ENCODE assay signal across 1 cellular context in the genomic region with DNA sequence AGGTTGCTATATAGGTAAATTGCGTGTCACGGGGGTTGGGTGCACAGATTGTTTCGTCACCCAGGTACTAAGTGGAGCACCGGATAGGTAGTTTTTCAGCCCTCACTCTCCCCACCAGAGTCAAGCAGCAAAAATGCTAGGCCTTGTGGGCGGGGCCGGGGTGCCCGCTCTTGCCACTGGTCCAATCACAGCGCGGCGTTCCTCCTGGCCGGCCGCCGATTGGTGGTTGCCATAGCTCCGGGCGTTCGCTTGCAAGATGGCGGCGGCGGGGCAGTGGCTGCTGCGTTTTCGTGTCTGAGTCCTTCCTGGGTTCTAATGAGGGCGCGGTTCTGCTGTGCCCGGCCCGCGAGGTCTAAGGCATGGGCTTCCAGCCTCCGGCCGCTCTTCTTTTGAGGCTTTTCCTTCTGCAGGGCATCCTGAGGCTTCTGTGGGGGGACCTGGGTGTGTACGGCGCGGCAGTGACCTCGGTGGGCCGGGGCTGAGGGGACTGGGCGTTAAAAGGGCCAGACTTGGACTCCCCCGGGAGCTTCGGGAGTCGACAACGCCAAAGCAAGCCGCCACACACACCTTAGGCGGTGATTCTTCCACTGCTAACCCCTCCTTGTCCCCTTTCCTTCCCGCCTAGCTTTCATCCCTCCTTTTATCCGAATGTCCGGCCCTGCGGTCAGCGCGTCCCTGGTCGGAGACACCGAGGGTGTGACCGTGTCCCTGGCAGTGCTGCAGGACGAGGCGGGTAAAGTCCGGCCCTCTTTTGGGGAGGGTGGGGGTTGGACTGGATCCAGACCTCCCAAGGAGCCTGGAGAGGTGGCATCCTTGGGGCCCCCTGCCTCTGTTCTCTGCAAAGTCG.
TF ChIP-seq lines count a peak whose summit lies in the region.

Gene TCTN2, plus strand, starts transcription at position 232 of the 847 bp plus-strand sequence. Its CDS starts 128 bp downstream, at position 360.

TF ChIP-seq in GM12878, 131 proteins besides CTCF, POLR2A, EP300 and RAD21 (continued from another document and continues in another):
- TF ChIP-seq SIN3A (IDR thresholded peaks at IDR 0.05; ENCODE audit: low read depth, low read length) (peak; percentile 87), ZNF24 (IDR thresholded peaks at IDR 0.05) (no peak), EED (IDR thresholded peaks at IDR 0.05; ENCODE audit: low read depth) (no peak), SPI1 (IDR thresholded peaks at IDR 0.05; ENCODE audit: borderline replicate concordance, insufficient read depth, low read depth, low read length) (no peak), RUNX3 (IDR thresholded peaks at IDR 0.05; ENCODE audit: low read length) (0 out of 2 replicates have a peak, but pooled peaks have one; percentile 4), NFYA (IDR thresholded peaks at IDR 0.05; ENCODE audit: borderline replicate concordance, low read depth, low read length) (no peak), ATF7 (IDR thresholded peaks at IDR 0.05; ENCODE audit: low read depth) (no peak), BCL11A (IDR thresholded peaks at IDR 0.05; ENCODE audit: low read depth, low read length) (no peak), ZNF274 (IDR thresholded peaks at IDR 0.05; ENCODE audit: insufficient read depth, insufficient read length) (no peak), TCF3 (IDR thresholded peaks at IDR 0.05; ENCODE audit: borderline replicate concordance, insufficient read depth, low read depth, low read length) (no peak), HDGF (IDR thresholded peaks at IDR 0.05) (no peak), ELK1 (IDR thresholded peaks at IDR 0.05; ENCODE audit: low read depth, low read length) (no peak), SRF (IDR thresholded peaks at IDR 0.05; ENCODE audit: low read depth in 2 of 2, low read length in 2 of 2) (no peak), JUNB (IDR thresholded peaks at IDR 0.05) (no peak), MTA3 (IDR thresholded peaks at IDR 0.05; ENCODE audit: borderline replicate concordance, low read length) (no peak), USF1 (IDR thresholded peaks at IDR 0.05; ENCODE audit: borderline replicate concordance, extremely low read length, insufficient read depth, low read depth, low read length) (no peak), IRF4 (IDR thresholded peaks at IDR 0.05; ENCODE audit: low read depth, low read length) (no peak), NRF1 (conservative IDR thresholded peaks at IDR 0.05; ENCODE audit: low read depth, low read length) (no peak), IKZF1 (conservative IDR thresholded peaks at IDR 0.05) (no peak), WRNIP1 (IDR thresholded peaks at IDR 0.05; ENCODE audit: borderline replicate concordance, low read depth, low read length) (no peak), CREB1 (IDR thresholded peaks at IDR 0.05; ENCODE audit: low read depth) (no peak), E4F1 (IDR thresholded peaks at IDR 0.05; ENCODE audit: borderline replicate concordance, partially characterized antibody) (no peak), RBBP5 (conservative IDR thresholded peaks at IDR 0.05) (no peak), ESRRA (IDR thresholded peaks at IDR 0.05; ENCODE audit: low read length) (no peak), NR2F1 (conservative IDR thresholded peaks at IDR 0.05) (no peak), TCF7 (IDR thresholded peaks at IDR 0.05; ENCODE audit: borderline replicate concordance) (no peak), MEF2B (IDR thresholded peaks at IDR 0.05; ENCODE audit: partially characterized antibody, poor library complexity, severe bottlenecking) (no peak), ZZZ3 (IDR thresholded peaks at IDR 0.05; ENCODE audit: control insufficient read depth, insufficient read length, low read depth) (no peak), STAT1 (conservative IDR thresholded peaks at IDR 0.05) (0 out of 2 replicates have a peak, but pooled peaks have one; percentile 19), POLR2AphosphoS5 (IDR thresholded peaks at IDR 0.05; ENCODE audit: low read length) (no peak), ZNF217 (IDR thresholded peaks at IDR 0.05) (no peak), SMAD1 (IDR thresholded peaks at IDR 0.05; ENCODE audit: low read depth, partially characterized antibody) (no peak)
- TF ChIP-seq, protein P1, sequence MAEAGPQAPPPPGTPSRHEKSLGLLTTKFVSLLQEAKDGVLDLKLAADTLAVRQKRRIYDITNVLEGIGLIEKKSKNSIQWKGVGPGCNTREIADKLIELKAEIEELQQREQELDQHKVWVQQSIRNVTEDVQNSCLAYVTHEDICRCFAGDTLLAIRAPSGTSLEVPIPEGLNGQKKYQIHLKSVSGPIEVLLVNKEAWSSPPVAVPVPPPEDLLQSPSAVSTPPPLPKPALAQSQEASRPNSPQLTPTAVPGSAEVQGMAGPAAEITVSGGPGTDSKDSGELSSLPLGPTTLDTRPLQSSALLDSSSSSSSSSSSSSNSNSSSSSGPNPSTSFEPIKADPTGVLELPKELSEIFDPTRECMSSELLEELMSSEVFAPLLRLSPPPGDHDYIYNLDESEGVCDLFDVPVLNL (IDR thresholded peaks at IDR 0.05; ENCODE audit: low read depth, low read length): peak; percentile 49; the same call in 1 of the 2 replicates
- TF ChIP-seq, protein P2, sequence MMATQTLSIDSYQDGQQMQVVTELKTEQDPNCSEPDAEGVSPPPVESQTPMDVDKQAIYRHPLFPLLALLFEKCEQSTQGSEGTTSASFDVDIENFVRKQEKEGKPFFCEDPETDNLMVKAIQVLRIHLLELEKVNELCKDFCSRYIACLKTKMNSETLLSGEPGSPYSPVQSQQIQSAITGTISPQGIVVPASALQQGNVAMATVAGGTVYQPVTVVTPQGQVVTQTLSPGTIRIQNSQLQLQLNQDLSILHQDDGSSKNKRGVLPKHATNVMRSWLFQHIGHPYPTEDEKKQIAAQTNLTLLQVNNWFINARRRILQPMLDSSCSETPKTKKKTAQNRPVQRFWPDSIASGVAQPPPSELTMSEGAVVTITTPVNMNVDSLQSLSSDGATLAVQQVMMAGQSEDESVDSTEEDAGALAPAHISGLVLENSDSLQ (IDR thresholded peaks at IDR 0.05): no peak
- TF ChIP-seq, protein P3, sequence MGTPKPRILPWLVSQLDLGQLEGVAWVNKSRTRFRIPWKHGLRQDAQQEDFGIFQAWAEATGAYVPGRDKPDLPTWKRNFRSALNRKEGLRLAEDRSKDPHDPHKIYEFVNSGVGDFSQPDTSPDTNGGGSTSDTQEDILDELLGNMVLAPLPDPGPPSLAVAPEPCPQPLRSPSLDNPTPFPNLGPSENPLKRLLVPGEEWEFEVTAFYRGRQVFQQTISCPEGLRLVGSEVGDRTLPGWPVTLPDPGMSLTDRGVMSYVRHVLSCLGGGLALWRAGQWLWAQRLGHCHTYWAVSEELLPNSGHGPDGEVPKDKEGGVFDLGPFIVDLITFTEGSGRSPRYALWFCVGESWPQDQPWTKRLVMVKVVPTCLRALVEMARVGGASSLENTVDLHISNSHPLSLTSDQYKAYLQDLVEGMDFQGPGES (IDR thresholded peaks at IDR 0.05): no peak
- TF ChIP-seq, protein P4, sequence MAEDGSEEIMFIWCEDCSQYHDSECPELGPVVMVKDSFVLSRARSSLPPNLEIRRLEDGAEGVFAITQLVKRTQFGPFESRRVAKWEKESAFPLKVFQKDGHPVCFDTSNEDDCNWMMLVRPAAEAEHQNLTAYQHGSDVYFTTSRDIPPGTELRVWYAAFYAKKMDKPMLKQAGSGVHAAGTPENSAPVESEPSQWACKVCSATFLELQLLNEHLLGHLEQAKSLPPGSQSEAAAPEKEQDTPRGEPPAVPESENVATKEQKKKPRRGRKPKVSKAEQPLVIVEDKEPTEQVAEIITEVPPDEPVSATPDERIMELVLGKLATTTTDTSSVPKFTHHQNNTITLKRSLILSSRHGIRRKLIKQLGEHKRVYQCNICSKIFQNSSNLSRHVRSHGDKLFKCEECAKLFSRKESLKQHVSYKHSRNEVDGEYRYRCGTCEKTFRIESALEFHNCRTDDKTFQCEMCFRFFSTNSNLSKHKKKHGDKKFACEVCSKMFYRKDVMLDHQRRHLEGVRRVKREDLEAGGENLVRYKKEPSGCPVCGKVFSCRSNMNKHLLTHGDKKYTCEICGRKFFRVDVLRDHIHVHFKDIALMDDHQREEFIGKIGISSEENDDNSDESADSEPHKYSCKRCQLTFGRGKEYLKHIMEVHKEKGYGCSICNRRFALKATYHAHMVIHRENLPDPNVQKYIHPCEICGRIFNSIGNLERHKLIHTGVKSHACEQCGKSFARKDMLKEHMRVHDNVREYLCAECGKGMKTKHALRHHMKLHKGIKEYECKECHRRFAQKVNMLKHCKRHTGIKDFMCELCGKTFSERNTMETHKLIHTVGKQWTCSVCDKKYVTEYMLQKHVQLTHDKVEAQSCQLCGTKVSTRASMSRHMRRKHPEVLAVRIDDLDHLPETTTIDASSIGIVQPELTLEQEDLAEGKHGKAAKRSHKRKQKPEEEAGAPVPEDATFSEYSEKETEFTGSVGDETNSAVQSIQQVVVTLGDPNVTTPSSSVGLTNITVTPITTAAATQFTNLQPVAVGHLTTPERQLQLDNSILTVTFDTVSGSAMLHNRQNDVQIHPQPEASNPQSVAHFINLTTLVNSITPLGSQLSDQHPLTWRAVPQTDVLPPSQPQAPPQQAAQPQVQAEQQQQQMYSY (CRISPR knock-in tag; IDR thresholded peaks at IDR 0.05): no peak
- TF ChIP-seq, protein P5, sequence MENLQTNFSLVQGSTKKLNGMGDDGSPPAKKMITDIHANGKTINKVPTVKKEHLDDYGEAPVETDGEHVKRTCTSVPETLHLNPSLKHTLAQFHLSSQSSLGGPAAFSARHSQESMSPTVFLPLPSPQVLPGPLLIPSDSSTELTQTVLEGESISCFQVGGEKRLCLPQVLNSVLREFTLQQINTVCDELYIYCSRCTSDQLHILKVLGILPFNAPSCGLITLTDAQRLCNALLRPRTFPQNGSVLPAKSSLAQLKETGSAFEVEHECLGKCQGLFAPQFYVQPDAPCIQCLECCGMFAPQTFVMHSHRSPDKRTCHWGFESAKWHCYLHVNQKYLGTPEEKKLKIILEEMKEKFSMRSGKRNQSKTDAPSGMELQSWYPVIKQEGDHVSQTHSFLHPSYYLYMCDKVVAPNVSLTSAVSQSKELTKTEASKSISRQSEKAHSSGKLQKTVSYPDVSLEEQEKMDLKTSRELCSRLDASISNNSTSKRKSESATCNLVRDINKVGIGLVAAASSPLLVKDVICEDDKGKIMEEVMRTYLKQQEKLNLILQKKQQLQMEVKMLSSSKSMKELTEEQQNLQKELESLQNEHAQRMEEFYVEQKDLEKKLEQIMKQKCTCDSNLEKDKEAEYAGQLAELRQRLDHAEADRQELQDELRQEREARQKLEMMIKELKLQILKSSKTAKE (IDR thresholded peaks at IDR 0.05; ENCODE audit: low read depth, poor library complexity, severe bottlenecking): no peak
- TF ChIP-seq, protein P6, sequence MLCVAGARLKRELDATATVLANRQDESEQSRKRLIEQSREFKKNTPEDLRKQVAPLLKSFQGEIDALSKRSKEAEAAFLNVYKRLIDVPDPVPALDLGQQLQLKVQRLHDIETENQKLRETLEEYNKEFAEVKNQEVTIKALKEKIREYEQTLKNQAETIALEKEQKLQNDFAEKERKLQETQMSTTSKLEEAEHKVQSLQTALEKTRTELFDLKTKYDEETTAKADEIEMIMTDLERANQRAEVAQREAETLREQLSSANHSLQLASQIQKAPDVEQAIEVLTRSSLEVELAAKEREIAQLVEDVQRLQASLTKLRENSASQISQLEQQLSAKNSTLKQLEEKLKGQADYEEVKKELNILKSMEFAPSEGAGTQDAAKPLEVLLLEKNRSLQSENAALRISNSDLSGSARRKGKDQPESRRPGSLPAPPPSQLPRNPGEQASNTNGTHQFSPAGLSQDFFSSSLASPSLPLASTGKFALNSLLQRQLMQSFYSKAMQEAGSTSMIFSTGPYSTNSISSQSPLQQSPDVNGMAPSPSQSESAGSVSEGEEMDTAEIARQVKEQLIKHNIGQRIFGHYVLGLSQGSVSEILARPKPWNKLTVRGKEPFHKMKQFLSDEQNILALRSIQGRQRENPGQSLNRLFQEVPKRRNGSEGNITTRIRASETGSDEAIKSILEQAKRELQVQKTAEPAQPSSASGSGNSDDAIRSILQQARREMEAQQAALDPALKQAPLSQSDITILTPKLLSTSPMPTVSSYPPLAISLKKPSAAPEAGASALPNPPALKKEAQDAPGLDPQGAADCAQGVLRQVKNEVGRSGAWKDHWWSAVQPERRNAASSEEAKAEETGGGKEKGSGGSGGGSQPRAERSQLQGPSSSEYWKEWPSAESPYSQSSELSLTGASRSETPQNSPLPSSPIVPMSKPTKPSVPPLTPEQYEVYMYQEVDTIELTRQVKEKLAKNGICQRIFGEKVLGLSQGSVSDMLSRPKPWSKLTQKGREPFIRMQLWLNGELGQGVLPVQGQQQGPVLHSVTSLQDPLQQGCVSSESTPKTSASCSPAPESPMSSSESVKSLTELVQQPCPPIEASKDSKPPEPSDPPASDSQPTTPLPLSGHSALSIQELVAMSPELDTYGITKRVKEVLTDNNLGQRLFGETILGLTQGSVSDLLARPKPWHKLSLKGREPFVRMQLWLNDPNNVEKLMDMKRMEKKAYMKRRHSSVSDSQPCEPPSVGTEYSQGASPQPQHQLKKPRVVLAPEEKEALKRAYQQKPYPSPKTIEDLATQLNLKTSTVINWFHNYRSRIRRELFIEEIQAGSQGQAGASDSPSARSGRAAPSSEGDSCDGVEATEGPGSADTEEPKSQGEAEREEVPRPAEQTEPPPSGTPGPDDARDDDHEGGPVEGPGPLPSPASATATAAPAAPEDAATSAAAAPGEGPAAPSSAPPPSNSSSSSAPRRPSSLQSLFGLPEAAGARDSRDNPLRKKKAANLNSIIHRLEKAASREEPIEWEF (IDR thresholded peaks at IDR 0.05; ENCODE audit: insufficient replicate concordance, low read depth, low read length): no peak
